ENCODE assay signal across 9 cellular contexts in the genomic region with DNA sequence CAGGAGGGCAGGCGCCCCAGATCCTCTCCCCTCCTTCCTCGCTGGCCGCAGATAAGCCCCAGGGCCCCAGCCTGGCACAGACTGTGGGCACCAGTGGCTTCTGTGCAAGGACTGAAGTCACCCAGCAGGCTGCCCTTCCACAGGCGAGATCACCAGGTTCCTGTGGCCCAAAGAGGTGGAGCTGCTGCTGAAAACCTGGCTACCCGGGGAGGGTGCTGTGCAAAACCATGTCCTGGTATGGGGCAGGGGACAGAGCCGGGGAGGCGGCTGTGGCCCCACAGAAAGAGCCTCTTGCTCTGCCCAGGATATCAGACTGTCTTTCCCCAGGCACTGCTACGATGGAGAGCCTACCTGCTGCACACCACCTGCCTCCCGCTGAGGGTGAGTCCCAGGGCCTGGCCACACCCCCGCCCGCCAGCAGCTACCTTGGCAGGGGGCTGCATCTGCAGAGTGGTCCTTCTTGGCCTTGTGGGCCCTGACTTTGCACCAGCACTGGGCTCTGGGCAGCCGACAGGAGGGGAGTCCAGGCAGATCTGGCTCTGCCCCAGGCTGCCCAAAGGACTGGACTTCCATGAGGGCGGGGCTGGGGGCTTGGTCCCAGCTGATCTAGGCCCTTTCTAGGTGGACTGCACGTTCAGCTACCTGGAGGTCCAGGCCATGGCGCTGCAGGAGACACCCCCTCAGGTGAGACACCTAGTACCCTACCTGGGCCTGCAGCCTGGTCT.
DNase-seq lines count a peak whose midpoint lies in the region; ATAC-seq and TF ChIP-seq lines count a peak whose summit lies in the region.
"Had no signal": no experiment of that assay in that cellular context is flagged by ENCODE, and none has a peak within 500 bp of the region (broad histone marks: within the 10 kb centered on the region; RNA-seq: fewer than 3 reads in every experiment).

No MANE protein-coding gene starts in this region.

- H3K27ac ChIP-seq in rectal smooth muscle tissue (ENCODE audit: low read depth, low read length): no peak overlapping the region

- POLR2A ChIA-PET in GM10248 (lab: Yijun Ruan, JAX): interaction anchor here (1.2 kb wide), 1 partner anchor 98 kb away, joined by 7 read pairs; no protein-coding TSS in a partner anchor

- H3K36me3 ChIP-seq in rectal smooth muscle tissue (ENCODE audit: control insufficient read depth, insufficient read depth, low read length): no peaks in the 10 kb centered on the region

- peak overlapping the region; percentile 84 for H3K4me3 Mint-ChIP-seq in activated naive CD8-positive, alpha-beta T cell treated with anti-CD3 and anti-CD28 coated beads, Interleukin-2, amount 50 U/mL, for 24 hours

- peak overlapping the region; percentile 91 for H3K27ac Mint-ChIP-seq in activated naive CD8-positive, alpha-beta T cell treated with anti-CD3 and anti-CD28 coated beads, Interleukin-2, amount 50 U/mL, for 24 hours

- peak; percentile 14 for ATAC-seq in HG03175 (IDR thresholded peaks at IDR 0.05; ENCODE audit: unreplicated experiment)
- peak; percentile 22 for ATAC-seq in activated naive CD8-positive, alpha-beta T cell treated with anti-CD3 and anti-CD28 coated beads, Interleukin-2, amount 50 U/mL, for 24 hours

- CTCF ChIA-PET in GM10248 (lab: Yijun Ruan, JAX): interaction anchor here (0.7 to 10.5 kb wide), 47 partner anchors 11 to 220 kb away, joined by 3 to 157 read pairs (median 5); a partner anchor contains a TSS

- no peaks in the 10 kb centered on the region for H3K9me3 Mint-ChIP-seq in activated naive CD8-positive, alpha-beta T cell treated with anti-CD3 and anti-CD28 coated beads, Interleukin-2, amount 50 U/mL, for 24 hours

- peaks cover 13% of the 10 kb centered on the region for H3K4me1 Mint-ChIP-seq in activated naive CD8-positive, alpha-beta T cell treated with anti-CD3 and anti-CD28 coated beads, Interleukin-2, amount 50 U/mL, for 24 hours

- no peak for TF ChIP-seq CTCF in GM10248 (IDR thresholded peaks at IDR 0.05; ENCODE audit: control extremely low read depth, extremely low read depth, low read depth, missing control alignments)

- no peaks in the 10 kb centered on the region for H3K27me3 Mint-ChIP-seq in activated naive CD8-positive, alpha-beta T cell treated with anti-CD3 and anti-CD28 coated beads, Interleukin-2, amount 50 U/mL, for 24 hours

- peaks cover 4% of the 10 kb centered on the region for H3K4me1 ChIP-seq in rectal smooth muscle tissue (ENCODE audit: control insufficient read depth, insufficient read depth, low read length)

- H3K4me3 ChIP-seq in rectal smooth muscle tissue (ENCODE audit: low read length): peak overlapping the region; percentile 41

- DNase-seq in NCI-H510A treated with DMSO at 0.1 percent for 48 hours (lab: John Stamatoyannopoulos, UW) (peak; percentile 50), NCI-H510A (lab: John Stamatoyannopoulos, UW) (no peak), foreskin melanocyte (no peak), NCI-H345 (lab: John Stamatoyannopoulos, UW) (no peak), GM10248 (ENCODE audit: extremely low spot score) (no peak)
- DNase-seq in activated naive CD8-positive, alpha-beta T cell treated with anti-CD3 and anti-CD28 coated beads, Interleukin-2, amount 50 U/mL, for 24 hours: no peak
- DNase-seq: NCI-H2029 treated with DMSO at 0.1 percent for 48 hours had no signal

- H3K36me3 Mint-ChIP-seq in activated naive CD8-positive, alpha-beta T cell treated with anti-CD3 and anti-CD28 coated beads, Interleukin-2, amount 50 U/mL, for 24 hours (ENCODE audit: low read depth): peaks cover 5% of the 10 kb centered on the region

- peaks cover 28% of the 10 kb centered on the region for H3K27me3 ChIP-seq in rectal smooth muscle tissue (ENCODE audit: control insufficient read depth, insufficient read depth, low read length)

- H3K9ac ChIP-seq in rectal smooth muscle tissue (ENCODE audit: low read length): no peak overlapping the region
